ENCODE assay signal across 20 cellular contexts in genomic region chrX:153473126-153473525, GRCh38. TPM values are rescaled to one million over a fixed set of nuclear protein-coding genes. Genes with fewer than 3 reads are reported as not detected.
"Had no signal": no experiment of that assay in that cellular context is flagged by ENCODE, and none has a peak within 500 bp of the region (broad histone marks: within the 10 kb centered on the region; RNA-seq: fewer than 3 reads in every experiment).

No MANE protein-coding gene starts in this region.

- DNase-seq: activated CD4-positive, alpha-beta T cell treated with anti-CD3 and anti-CD28 coated beads, Interleukin-2, amount 50 U/mL, for 48 hours; activated naive CD8-positive, alpha-beta T cell treated with anti-CD3 and anti-CD28 coated beads, Interleukin-2, amount 50 U/mL, for 24 hours; activated T-cell treated with anti-CD3 and anti-CD28 coated beads, Interleukin-2, amount 50 U/mL, for 72 hours; central memory CD4-positive, alpha-beta T cell; effector memory CD8-positive, alpha-beta T cell; gastrocnemius medialis; heart right ventricle; islet precursor cell; mammary epithelial cell; stimulated activated CD4-positive, alpha-beta T cell treated with anti-CD3 and anti-CD28 coated beads, Interleukin-1b, Interleukin-23, amount 100 ng/mL, for 48 hours; stimulated activated naive CD4-positive, alpha-beta T cell; substantia nigra had no signal

- H3K27me3 Mint-ChIP-seq: activated naive CD8-positive, alpha-beta T cell treated with anti-CD3 and anti-CD28 coated beads, Interleukin-2, amount 50 U/mL, for 24 hours; effector memory CD8-positive, alpha-beta T cell had no signal

- ATAC-seq: activated CD4-positive, CD25-positive, alpha-beta regulatory T cell treated with anti-CD3 and anti-CD28 coated beads, Interleukin-2, amount 50 U/mL, for 24 hours; activated naive CD8-positive, alpha-beta T cell treated with anti-CD3 and anti-CD28 coated beads, Interleukin-2, amount 50 U/mL, for 24 hours; activated T-cell treated with anti-CD3 and anti-CD28 coated beads, Interleukin-2, amount 50 U/mL, for 72 hours; effector memory CD8-positive, alpha-beta T cell; gastrocnemius medialis; heart right ventricle; left lobe of liver; right cardiac atrium had no signal

- H3K4me3 ChIP-seq: gastrocnemius medialis, heart right ventricle had no signal

- H3K27ac ChIP-seq: epithelial cell of prostate, gastrocnemius medialis had no signal

- H3K36me3 ChIP-seq: gastrocnemius medialis had no signal

- H3K27ac Mint-ChIP-seq: activated naive CD8-positive, alpha-beta T cell treated with anti-CD3 and anti-CD28 coated beads, Interleukin-2, amount 50 U/mL, for 24 hours; activated T-cell treated with anti-CD3 and anti-CD28 coated beads, Interleukin-2, amount 50 U/mL, for 72 hours; dendritic cell treated with granulocyte-macrophage colony-stimulating factor and Interleukin-4, amounts not matched to agents 40 ng/mL and 50 ng/mL, for 4 days; effector memory CD8-positive, alpha-beta T cell; progenitor cell of endocrine pancreas had no signal

- H3K9me3 Mint-ChIP-seq: activated naive CD8-positive, alpha-beta T cell treated with anti-CD3 and anti-CD28 coated beads, Interleukin-2, amount 50 U/mL, for 24 hours; activated T-cell treated with anti-CD3 and anti-CD28 coated beads, Interleukin-2, amount 50 U/mL, for 72 hours; dendritic cell treated with granulocyte-macrophage colony-stimulating factor and Interleukin-4, amounts not matched to agents 40 ng/mL and 50 ng/mL, for 4 days; effector memory CD8-positive, alpha-beta T cell had no signal

- H3K27me3 ChIP-seq: gastrocnemius medialis had no signal

- H3K4me3 Mint-ChIP-seq: activated naive CD8-positive, alpha-beta T cell treated with anti-CD3 and anti-CD28 coated beads, Interleukin-2, amount 50 U/mL, for 24 hours; dendritic cell treated with granulocyte-macrophage colony-stimulating factor and Interleukin-4, amounts not matched to agents 40 ng/mL and 50 ng/mL, for 4 days had no signal

- H3K9me3 ChIP-seq: gastrocnemius medialis, heart right ventricle had no signal

RNA-seq across cellular contexts. Expression of gene BGN, which starts 21.7 kb away (rescaled TPM):
- total RNA-seq: activated T-cell treated with anti-CD3 and anti-CD28 coated beads, Interleukin-2, amount 50 U/mL, for 72 hours; T-helper 2 cell treated with Interferon-gamma antibody and Interleukin-4, amounts not matched to agents 100 ng/mL and 5 ng/mL, for 36 hours had no signal

RNA-seq across cellular contexts. Expression of gene ATP2B3, which starts 44.3 kb away (rescaled TPM):
- total RNA-seq: activated T-cell treated with anti-CD3 and anti-CD28 coated beads, Interleukin-2, amount 50 U/mL, for 72 hours; gastrocnemius medialis; heart right ventricle; left lobe of liver; mammary epithelial cell; right cardiac atrium; T-helper 2 cell treated with Interferon-gamma antibody and Interleukin-4, amounts not matched to agents 100 ng/mL and 5 ng/mL, for 36 hours; ureter had no signal
- polyA plus RNA-seq: heart right ventricle, mammary epithelial cell had no signal
